Comparison of ENCODE assay signal across 9 cellular contexts in the genomic region with DNA sequence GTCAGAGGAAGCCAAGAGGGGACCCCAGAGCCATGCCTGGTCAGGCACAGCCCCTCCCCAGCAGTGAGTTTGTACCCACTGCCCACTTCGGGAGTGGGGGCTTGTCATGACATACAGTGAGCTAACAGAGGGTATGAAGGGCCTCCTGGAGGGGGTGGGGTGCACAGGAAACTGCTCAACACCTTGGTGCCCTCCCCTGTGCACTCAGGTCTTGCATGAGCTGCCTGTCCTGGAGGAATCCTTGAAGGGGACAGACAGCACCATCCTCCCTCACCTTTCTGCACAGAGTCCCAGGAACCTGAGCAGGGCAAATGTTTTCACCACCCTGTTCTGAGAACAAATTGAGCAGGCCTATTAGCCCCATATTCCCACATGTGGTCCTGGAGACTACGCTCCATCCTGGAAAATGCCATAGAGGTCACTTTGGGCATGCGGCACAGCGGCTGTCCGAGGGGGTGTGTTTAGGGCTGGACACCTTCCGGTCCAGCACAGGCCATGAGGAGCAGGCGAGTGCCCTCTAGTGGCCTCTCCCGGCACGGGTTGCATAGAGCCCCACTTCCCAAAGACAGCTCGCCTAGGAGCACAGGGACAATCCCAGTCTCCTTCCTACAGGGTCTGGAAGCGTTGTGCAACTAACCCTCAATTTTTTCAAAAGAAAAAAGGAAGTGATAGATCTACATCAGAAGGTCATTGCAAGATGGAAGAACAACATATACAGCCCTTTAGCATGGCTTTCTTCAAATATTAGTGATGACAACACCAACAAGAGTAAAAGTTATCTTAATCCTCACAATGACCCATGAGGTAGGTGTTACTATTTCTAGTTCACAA. TPM values are rescaled to one million over a fixed set of nuclear protein-coding genes. Genes with fewer than 3 reads are reported as not detected.
A peak's percentile ranks its signal among the peaks of the same experiment; 100 is the strongest.
DNase-seq lines count a peak whose midpoint lies in the region; ATAC-seq and TF ChIP-seq lines count a peak whose summit lies in the region.
"Had no signal": no experiment of that assay in that cellular context is flagged by ENCODE, and none has a peak within 500 bp of the region (broad histone marks: within the 10 kb centered on the region; RNA-seq: fewer than 3 reads in every experiment).

No MANE protein-coding gene starts in this region.

- peak; percentile 74 for DNase-seq in AG10803 (ENCODE audit: low read depth)
- DNase-seq in GM10266 (ENCODE audit: extremely low spot score), result peak; percentile 66
- DNase-seq in NCI-H524 treated with DMSO at 0.1 percent for 48 hours (lab: John Stamatoyannopoulos, UW), result peak; percentile 42
- peak; percentile 87 to 95 (median 90) for DNase-seq in adrenal gland
- peak; percentile 83 for DNase-seq in right atrium auricular region (ENCODE audit: low spot score)
- peak; percentile 59 for DNase-seq in renal cortical epithelial cell (ENCODE audit: low read depth)

- H3K4me3 ChIP-seq in AG10803 (ENCODE audit: low read length), result no peak overlapping the region
- H3K4me3 ChIP-seq in adrenal gland, result peak overlapping the region in 1 of 4 donors; percentile 21
- no peak overlapping the region for H3K4me3 ChIP-seq in right atrium auricular region
- H3K4me3 ChIP-seq: skin epidermis had no signal

- intact Hi-C loops in adrenal gland (cut with DNase I), result loop anchor here (5.0 to 10.0 kb wide), 3 partner anchors 887 to 940 kb away; no protein-coding TSS in a partner anchor

- H3K9me3 ChIP-seq in adrenal gland (replicated peaks in 1 of 3) (no peaks in the 10 kb centered on the region), right atrium auricular region (no peaks in the 10 kb centered on the region)

- H3K4me1 ChIP-seq in adrenal gland (replicated peaks in 1 of 2) (peaks cover 0 to 5% of the 10 kb centered on the region in 2 donors), right atrium auricular region (peaks cover 0 to 9% of the 10 kb centered on the region in 2 donors)

- TF ChIP-seq POLR2A in adrenal gland (IDR thresholded peaks at IDR 0.05), result no peak

- no peak for ATAC-seq in GM19351 (IDR thresholded peaks at IDR 0.05; ENCODE audit: unreplicated experiment)
- ATAC-seq in GM18520 (IDR thresholded peaks at IDR 0.05; ENCODE audit: unreplicated experiment), result no peak

- 16 to 23% (median 17%) methylated on average over 10 to 11 of the region's 11 CpGs for WGBS in adrenal gland, 4 donors

- H3K36me3 ChIP-seq in adrenal gland (replicated peaks in 1 of 2), result no peaks in the 10 kb centered on the region
- no peaks in the 10 kb centered on the region for H3K36me3 ChIP-seq in right atrium auricular region

- TF ChIP-seq CTCF in AG10803 (conservative IDR thresholded peaks at IDR 0.05; ENCODE audit: low read length) (peak; percentile 92), GM10266 (IDR thresholded peaks at IDR 0.05; ENCODE audit: control insufficient read depth, insufficient read depth, low read depth, missing control alignments) (peak; percentile 84), adrenal gland (IDR thresholded peaks at IDR 0.05) (peak; percentile 76 to 92 (median 83)), right atrium auricular region (IDR thresholded peaks at IDR 0.05) (peak; percentile 84 to 92)

- H3K27me3 ChIP-seq in adrenal gland (no peaks in the 10 kb centered on the region), right atrium auricular region (no peaks in the 10 kb centered on the region)

- H3K27ac ChIP-seq in adrenal gland (no peak overlapping the region), right atrium auricular region (no peak overlapping the region)
- H3K27ac ChIP-seq: skin epidermis had no signal

RNA-seq across cellular contexts. Expression of gene ZFP36L1, which starts 31.9 kb away (rescaled TPM):
- total RNA-seq in adrenal gland (100 to 1,000 TPM in 7 of 8 donors, 10 to 100 TPM in 1; 95.2 to 332 (median 185) TPM), right atrium auricular region (100 to 1,000 TPM in 1 of 2 donors, 10 to 100 TPM in 1; 66.6 to 276 TPM), renal cortical epithelial cell (158 and 462 TPM in 2 replicates)
- polyA plus RNA-seq in adrenal gland, result 10 to 100 TPM; 38.0 to 69.8 (median 54.8) TPM
